ENCODE assay signal across 1 cellular context in the genomic region with DNA sequence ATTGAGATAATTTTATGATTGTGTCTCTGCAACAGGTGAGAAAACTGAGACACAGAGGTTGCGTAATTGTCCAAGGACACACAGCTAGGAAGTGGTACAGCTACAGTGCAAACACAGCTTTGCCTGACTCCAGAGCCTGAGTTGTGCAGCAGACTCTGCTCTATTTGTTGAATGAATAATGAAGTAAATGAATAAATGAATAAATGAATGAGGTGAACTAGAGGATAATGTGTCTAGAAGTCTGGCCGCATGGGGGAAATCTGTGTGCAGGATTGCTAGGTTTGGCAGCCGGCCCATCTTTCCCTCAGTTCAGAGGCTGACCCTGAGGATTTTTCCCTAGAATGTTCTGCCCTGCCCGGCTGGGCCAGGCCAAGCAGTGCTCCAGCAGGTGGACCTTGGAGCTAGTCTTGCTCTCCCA.
TF ChIP-seq lines count a peak whose summit lies in the region.

No MANE protein-coding gene starts in this region.

TF ChIP-seq in IMR-90, 13 proteins besides CTCF, POLR2A, EP300 and RAD21:
- TF ChIP-seq BHLHE40 (IDR thresholded peaks at IDR 0.05; ENCODE audit: low read depth, low read length) (no peak), FOS (IDR thresholded peaks at IDR 0.05; ENCODE audit: low read depth, low read length) (no peak), SMC3 (IDR thresholded peaks at IDR 0.05; ENCODE audit: low read depth, low read length) (no peak), MAZ (IDR thresholded peaks at IDR 0.05; ENCODE audit: borderline replicate concordance, low read depth, low read length) (no peak), MAFK (IDR thresholded peaks at IDR 0.05; ENCODE audit: low read depth, low read length) (no peak), NFE2L2 (IDR thresholded peaks at IDR 0.05; ENCODE audit: low read depth, low read length) (no peak), CEBPB (IDR thresholded peaks at IDR 0.05; ENCODE audit: low read depth, low read length) (peak; percentile 89)
- TF ChIP-seq, protein P1, sequence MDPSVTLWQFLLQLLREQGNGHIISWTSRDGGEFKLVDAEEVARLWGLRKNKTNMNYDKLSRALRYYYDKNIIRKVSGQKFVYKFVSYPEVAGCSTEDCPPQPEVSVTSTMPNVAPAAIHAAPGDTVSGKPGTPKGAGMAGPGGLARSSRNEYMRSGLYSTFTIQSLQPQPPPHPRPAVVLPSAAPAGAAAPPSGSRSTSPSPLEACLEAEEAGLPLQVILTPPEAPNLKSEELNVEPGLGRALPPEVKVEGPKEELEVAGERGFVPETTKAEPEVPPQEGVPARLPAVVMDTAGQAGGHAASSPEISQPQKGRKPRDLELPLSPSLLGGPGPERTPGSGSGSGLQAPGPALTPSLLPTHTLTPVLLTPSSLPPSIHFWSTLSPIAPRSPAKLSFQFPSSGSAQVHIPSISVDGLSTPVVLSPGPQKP (IDR thresholded peaks at IDR 0.05; ENCODE audit: borderline replicate concordance, low read depth, low read length) = no peak
TF ChIP-seq in IMR-90: peak in this region for 1.
